39 cellular contexts compared by ENCODE assay signal in the genomic region with DNA sequence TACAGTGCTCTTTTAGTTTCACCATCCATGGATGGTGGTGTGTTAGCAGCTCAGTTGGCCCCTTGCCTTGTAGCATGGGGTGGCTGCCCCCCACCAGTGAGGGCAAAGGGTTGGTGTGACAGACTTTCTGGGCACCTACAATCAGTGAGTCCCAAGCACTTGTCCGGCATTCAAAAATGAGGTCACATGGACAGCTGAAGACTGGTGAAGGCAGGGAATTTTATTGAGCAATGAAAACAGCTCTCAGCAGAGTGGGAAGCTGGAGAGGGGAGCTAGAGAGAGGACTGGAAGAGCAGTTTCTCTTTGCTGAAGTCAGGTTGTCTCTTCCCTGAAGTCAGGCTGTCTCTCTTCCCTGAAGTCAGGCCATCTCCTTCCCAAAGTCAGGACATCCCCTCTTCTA.
"Had no signal": no experiment of that assay in that cellular context is flagged by ENCODE, and none has a peak within 500 bp of the region (broad histone marks: within the 10 kb centered on the region; RNA-seq: fewer than 3 reads in every experiment).

No MANE protein-coding gene starts in this region.

- H3K36me3 Mint-ChIP-seq: activated naive CD4-positive, alpha-beta T cell treated with anti-CD3 and anti-CD28 coated beads, Interleukin-2, amount 10 ng/mL, durations not matched to agents 7 days and 5 days; activated naive CD4-positive, alpha-beta T cell treated with anti-CD3 and anti-CD28 coated beads, Interleukin-2, amount 50 U/mL, for 24 hours; activated naive CD8-positive, alpha-beta T cell; activated naive CD8-positive, alpha-beta T cell treated with anti-CD3 and anti-CD28 coated beads for 36 hours; activated naive CD8-positive, alpha-beta T cell treated with anti-CD3 and anti-CD28 coated beads, Interleukin-2, amount 10 ng/mL, durations not matched to agents 7 days and 5 days; brain had no signal

- H3K27ac ChIP-seq: adrenal gland, ascending aorta, body of pancreas, brain microvascular endothelial cell, breast epithelium, cardiac muscle cell had no signal

- H3K4me3 ChIP-seq: adrenal gland, ascending aorta, body of pancreas, breast epithelium, cardiac muscle cell had no signal

- H3K27me3 Mint-ChIP-seq: activated naive CD4-positive, alpha-beta T cell treated with anti-CD3 and anti-CD28 coated beads, Interleukin-2, amount 10 ng/mL, durations not matched to agents 7 days and 5 days; activated naive CD4-positive, alpha-beta T cell treated with anti-CD3 and anti-CD28 coated beads, Interleukin-2, amount 50 U/mL, for 24 hours; activated naive CD8-positive, alpha-beta T cell; activated naive CD8-positive, alpha-beta T cell treated with anti-CD3 and anti-CD28 coated beads for 36 hours; activated naive CD8-positive, alpha-beta T cell treated with anti-CD3 and anti-CD28 coated beads, Interleukin-2, amount 10 ng/mL, durations not matched to agents 7 days and 5 days; activated naive CD8-positive, alpha-beta T cell treated with anti-CD3 and anti-CD28 coated beads, Interleukin-2, amount 50 U/mL, for 24 hours; activated T-cell treated with anti-CD3 and anti-CD28 coated beads, Interleukin-2, amount 50 U/mL, for 24 hours; activated T-helper 17 cell treated with anti-CD3 and anti-CD28 coated beads, Interleukin-2, amount 50 U/mL, for 72 hours; brain; central memory CD8-positive, alpha-beta T cell had no signal

- ATAC-seq: activated naive CD4-positive, alpha-beta T cell treated with anti-CD3 and anti-CD28 coated beads, Interleukin-2, amount 50 U/mL, for 72 hours; activated naive CD8-positive, alpha-beta T cell treated with anti-CD3 and anti-CD28 coated beads, Interleukin-2, amount 50 U/mL, for 24 hours; activated T-cell treated with anti-CD3 and anti-CD28 coated beads, Interleukin-2, amount 50 U/mL, for 4 hours; activated T-cell treated with anti-CD3 and anti-CD28 coated beads, Interleukin-2, amount 50 U/mL, for 72 hours; activated T-helper 17 cell treated with anti-CD3 and anti-CD28 coated beads, Interleukin-2, amount 50 U/mL, for 72 hours; body of pancreas had no signal

- FAIRE-seq: astrocyte had no signal

- H3K4me3 Mint-ChIP-seq: activated naive CD4-positive, alpha-beta T cell treated with anti-CD3 and anti-CD28 coated beads for 36 hours; activated naive CD4-positive, alpha-beta T cell treated with anti-CD3 and anti-CD28 coated beads, Interleukin-2, amount 10 ng/mL, durations not matched to agents 7 days and 5 days; activated naive CD4-positive, alpha-beta T cell treated with anti-CD3 and anti-CD28 coated beads, Interleukin-2, amount 50 U/mL, for 24 hours; activated naive CD8-positive, alpha-beta T cell; activated naive CD8-positive, alpha-beta T cell treated with anti-CD3 and anti-CD28 coated beads for 36 hours; activated naive CD8-positive, alpha-beta T cell treated with anti-CD3 and anti-CD28 coated beads, Interleukin-2, amount 10 ng/mL, durations not matched to agents 7 days and 5 days; activated naive CD8-positive, alpha-beta T cell treated with anti-CD3 and anti-CD28 coated beads, Interleukin-2, amount 50 U/mL, for 24 hours; activated T-cell treated with anti-CD3 and anti-CD28 coated beads, Interleukin-2, amount 50 U/mL, for 24 hours; activated T-cell treated with anti-CD3 and anti-CD28 coated beads, Interleukin-2, amount 50 U/mL, for 4 hours; activated T-cell treated with anti-CD3 and anti-CD28 coated beads, Interleukin-2, amount 50 U/mL, for 72 hours; activated T-helper 1 cell treated with anti-CD3 and anti-CD28 coated beads, Interleukin-12 subunit alpha, Interleukin-12 subunit beta, Interleukin-2, Interleukin-4 antibody, amounts not matched to agents 30 ng/mL and 10 ng/mL and 1 ng/mL, durations not matched to agents 14 hours and 24 hours and 36 hours; activated T-helper 17 cell treated with anti-CD3 and anti-CD28 coated beads, Interleukin-2, amount 50 U/mL, for 72 hours; brain; central memory CD8-positive, alpha-beta T cell had no signal

- DNase-seq: activated effector memory CD4-positive, alpha-beta T cell treated with anti-CD3 and anti-CD28 coated beads, Interleukin-2, amount 50 U/mL, for 16 hours; activated effector memory CD4-positive, alpha-beta T cell treated with Interleukin-2 at 50 U/mL for 16 hours; activated gamma-delta T cell; activated gamma-delta T cell treated with Interleukin-2 at 50 U/mL for 16 hours; activated naive CD4-positive, alpha-beta T cell; activated naive CD4-positive, alpha-beta T cell treated with anti-CD3 and anti-CD28 coated beads for 36 hours; activated naive CD4-positive, alpha-beta T cell treated with anti-CD3 and anti-CD28 coated beads, Interleukin-2, amount 10 ng/mL, durations not matched to agents 7 days and 5 days; activated naive CD4-positive, alpha-beta T cell treated with anti-CD3 and anti-CD28 coated beads, Interleukin-2, amount 50 U/mL, for 16 hours; activated naive CD4-positive, alpha-beta T cell treated with Interleukin-2 at 50 U/mL for 16 hours; activated naive CD8-positive, alpha-beta T cell treated with anti-CD3 and anti-CD28 coated beads for 36 hours; activated naive CD8-positive, alpha-beta T cell treated with anti-CD3 and anti-CD28 coated beads, Interleukin-2, amount 10 ng/mL, durations not matched to agents 7 days and 5 days; activated naive CD8-positive, alpha-beta T cell treated with anti-CD3 and anti-CD28 coated beads, Interleukin-2, amount 50 U/mL, for 24 hours; activated T-cell treated with anti-CD3 and anti-CD28 coated beads for 4 hours; activated T-cell treated with anti-CD3 and anti-CD28 coated beads, Interleukin-2, amount 50 U/mL, for 1 hour; activated T-cell treated with anti-CD3 and anti-CD28 coated beads, Interleukin-2, amount 50 U/mL, for 24 hours; activated T-cell treated with anti-CD3 and anti-CD28 coated beads, Interleukin-2, amount 50 U/mL, for 4 hours; activated T-cell treated with anti-CD3 and anti-CD28 coated beads, Interleukin-2, amount 50 U/mL, for 48 hours; activated T-cell treated with anti-CD3 and anti-CD28 coated beads, Interleukin-2, amount 50 U/mL, for 72 hours; adrenal gland; amniotic stem cell; amygdala; aorta; body of pancreas; brain microvascular endothelial cell; caudate nucleus; central memory CD4-positive, alpha-beta T cell; cerebellar nuclear complex had no signal

- H3K27ac Mint-ChIP-seq: activated naive CD4-positive, alpha-beta T cell treated with anti-CD3 and anti-CD28 coated beads for 36 hours; activated naive CD4-positive, alpha-beta T cell treated with anti-CD3 and anti-CD28 coated beads, Interleukin-2, amount 10 ng/mL, durations not matched to agents 7 days and 5 days; activated naive CD4-positive, alpha-beta T cell treated with anti-CD3 and anti-CD28 coated beads, Interleukin-2, amount 50 U/mL, for 24 hours; activated naive CD4-positive, alpha-beta T cell treated with anti-CD3 and anti-CD28 coated beads, Interleukin-2, amount 50 U/mL, for 72 hours; activated naive CD8-positive, alpha-beta T cell; activated naive CD8-positive, alpha-beta T cell treated with anti-CD3 and anti-CD28 coated beads for 36 hours; activated naive CD8-positive, alpha-beta T cell treated with anti-CD3 and anti-CD28 coated beads, Interleukin-2, amount 10 ng/mL, durations not matched to agents 7 days and 5 days; activated naive CD8-positive, alpha-beta T cell treated with anti-CD3 and anti-CD28 coated beads, Interleukin-2, amount 50 U/mL, for 24 hours; activated T-cell treated with anti-CD3 and anti-CD28 coated beads, Interleukin-2, amount 50 U/mL, for 24 hours; activated T-cell treated with anti-CD3 and anti-CD28 coated beads, Interleukin-2, amount 50 U/mL, for 72 hours; activated T-helper 1 cell treated with anti-CD3 and anti-CD28 coated beads, Interleukin-12 subunit alpha, Interleukin-12 subunit beta, Interleukin-2, Interleukin-4 antibody, amounts not matched to agents 30 ng/mL and 10 ng/mL and 1 ng/mL, durations not matched to agents 14 hours and 24 hours and 36 hours; activated T-helper 17 cell treated with anti-CD3 and anti-CD28 coated beads, Interleukin-2, amount 50 U/mL, for 72 hours; activated T-helper 2 cell treated with anti-CD3 and anti-CD28 coated beads, Interferon-gamma antibody, Interleukin-2, Interleukin-4, amounts not matched to agents 10 μg/mL and 5 μg/mL and 100 μg/mL, durations not matched to agents 14 hours and 24 hours and 36 hours; brain had no signal

- H3K4me1 Mint-ChIP-seq: activated naive CD4-positive, alpha-beta T cell treated with anti-CD3 and anti-CD28 coated beads, Interleukin-2, amount 10 ng/mL, durations not matched to agents 7 days and 5 days; activated naive CD4-positive, alpha-beta T cell treated with anti-CD3 and anti-CD28 coated beads, Interleukin-2, amount 50 U/mL, for 24 hours; activated naive CD8-positive, alpha-beta T cell treated with anti-CD3 and anti-CD28 coated beads for 36 hours; activated naive CD8-positive, alpha-beta T cell treated with anti-CD3 and anti-CD28 coated beads, Interleukin-2, amount 10 ng/mL, durations not matched to agents 7 days and 5 days; activated naive CD8-positive, alpha-beta T cell treated with anti-CD3 and anti-CD28 coated beads, Interleukin-2, amount 50 U/mL, for 24 hours; activated T-helper 17 cell treated with anti-CD3 and anti-CD28 coated beads, Interleukin-2, amount 50 U/mL, for 72 hours; brain; central memory CD8-positive, alpha-beta T cell had no signal

- H3K4me1 ChIP-seq: adrenal gland, ascending aorta, body of pancreas, breast epithelium had no signal

- H3K36me3 ChIP-seq: adrenal gland, ascending aorta, brain microvascular endothelial cell, breast epithelium, cardiac muscle cell had no signal

- H3K27me3 ChIP-seq: adrenal gland, ascending aorta, body of pancreas, brain microvascular endothelial cell, breast epithelium, cardiac muscle cell had no signal

- H3K9me3 ChIP-seq: adrenal gland, ascending aorta, body of pancreas, breast epithelium had no signal
